In genomic region chr12:20646239-20646827, GRCh38 we compare ENCODE assay signal across 8 cellular contexts. TPM values are rescaled to one million over a fixed set of nuclear protein-coding genes. Genes with fewer than 3 reads are reported as not detected.
A peak's percentile ranks its signal among the peaks of the same experiment; 100 is the strongest.
DNase-seq lines count a peak whose midpoint lies in the region; ATAC-seq and TF ChIP-seq lines count a peak whose summit lies in the region.

No MANE protein-coding gene starts in this region.

- ATAC-seq in GM23338 (no peak), HG02763 (IDR thresholded peaks at IDR 0.05; ENCODE audit: unreplicated experiment) (no peak), GM21515 (IDR thresholded peaks at IDR 0.05; ENCODE audit: unreplicated experiment) (no peak)

- H3K27me3 ChIP-seq in GM23338 (ENCODE audit: insufficient read depth): no peaks in the 10 kb centered on the region
- no peaks in the 10 kb centered on the region for H3K27me3 ChIP-seq in spleen (replicated peaks in 1 of 7)

- no peaks in the 10 kb centered on the region for H3K36me3 Mint-ChIP-seq in GM23338 (ENCODE audit: low read depth)
- no peaks in the 10 kb centered on the region for H3K36me3 Mint-ChIP-seq in mesothelial cell of epicardium

- H3K27me3 Mint-ChIP-seq in GM23338 (ENCODE audit: insufficient read depth, low read depth, poor library complexity) (no peaks in the 10 kb centered on the region), mesothelial cell of epicardium (ENCODE audit: low read depth) (no peaks in the 10 kb centered on the region)

- no peaks in the 10 kb centered on the region for H3K79me2 ChIP-seq in GM23338 (replicated peaks; ENCODE audit: insufficient read depth)

- H3K4me3 ChIP-seq in GM23338 (no peak overlapping the region), spleen (no peak overlapping the region)

- H3F3A ChIP-seq in GM23338 (replicated peaks; ENCODE audit: low read depth): no peaks in the 10 kb centered on the region

- H3K9me2 ChIP-seq in GM23338 (ENCODE audit: insufficient read depth): no peaks in the 10 kb centered on the region

- no peaks in the 10 kb centered on the region for H3K9me3 ChIP-seq in spleen

- H3K36me3 ChIP-seq in GM23338 (ENCODE audit: insufficient read depth) (no peaks in the 10 kb centered on the region), spleen (no peaks in the 10 kb centered on the region)

- H3K27ac ChIP-seq in GM23338 (ENCODE audit: low read depth) (no peak overlapping the region), spleen (no peak overlapping the region)

- H2AFZ ChIP-seq in GM23338: no peak overlapping the region

- no peak overlapping the region for H3K4me2 ChIP-seq in GM23338

- H3K9me3 Mint-ChIP-seq in GM23338 (no peaks in the 10 kb centered on the region), mesothelial cell of epicardium (no peaks in the 10 kb centered on the region)

- DNase-seq in AML-193 (lab: John Stamatoyannopoulos, UW) (peak; percentile 5 to 16), GM23338 (ENCODE audit: low spot score) (peak; percentile 45), NCI-H510A treated with DMSO at 0.1 percent for 48 hours (lab: John Stamatoyannopoulos, UW) (peak; percentile 68), dermis blood vessel endothelial cell (peak; percentile 65), mesothelial cell of epicardium (ENCODE audit: low spot score in 2 of 2, unreplicated experiment in 2 of 2) (no peak), spleen (no peak)

- H3K4me3 Mint-ChIP-seq in GM23338: no peak overlapping the region
- H3K4me3 Mint-ChIP-seq in mesothelial cell of epicardium: no peak overlapping the region

- H3K27ac Mint-ChIP-seq in GM23338 (no peak overlapping the region), mesothelial cell of epicardium (no peak overlapping the region)

- 61 to 71% (median 68%) methylated on average over 3 of the region's 3 CpGs for WGBS in spleen, 5 donors

- H3K4me1 Mint-ChIP-seq in GM23338 (no peaks in the 10 kb centered on the region), mesothelial cell of epicardium (peaks cover 2% of the 10 kb centered on the region)

- TF ChIP-seq CTCF in GM23338 (conservative IDR thresholded peaks at IDR 0.05; ENCODE audit: low read depth in 2 of 2): peak; percentile 71 to 72
- TF ChIP-seq CTCF in mesothelial cell of epicardium (IDR thresholded peaks at IDR 0.05; ENCODE audit: unreplicated experiment): peak; percentile 30
- TF ChIP-seq CTCF in spleen (IDR thresholded peaks at IDR 0.05 in 8 of 11, conservative IDR thresholded peaks at IDR 0.05 in 3 of 11): peak in 3 of 11 experiments; percentile 7 to 20 (median 9)

- no peaks in the 10 kb centered on the region for H4K20me1 ChIP-seq in GM23338 (replicated peaks; ENCODE audit: insufficient read depth)

- H3K4me1 ChIP-seq in GM23338 (ENCODE audit: insufficient read depth) (no peaks in the 10 kb centered on the region), spleen (no peaks in the 10 kb centered on the region)

- TF ChIP-seq POLR2A in spleen (IDR thresholded peaks at IDR 0.05): no peak

- intact Hi-C loops in spleen (cut with DNase I; ENCODE audit: low total_unique reads): no loop called here

TF ChIP-seq in GM23338, 12 proteins besides CTCF, POLR2A, EP300 and RAD21:
- TF ChIP-seq ZNF114 (CRISPR knock-in tag; IDR thresholded peaks at IDR 0.05) (no peak), EZH2phosphoT487 (IDR thresholded peaks at IDR 0.05; ENCODE audit: unreplicated experiment) (no peak), EZH2 (IDR thresholded peaks at IDR 0.05; ENCODE audit: low read depth, unreplicated experiment) (no peak), REST (IDR thresholded peaks at IDR 0.05; ENCODE audit: unreplicated experiment) (no peak), ZNF462 (CRISPR knock-in tag; IDR thresholded peaks at IDR 0.05) (no peak), CREB1 (CRISPR knock-in tag; IDR thresholded peaks at IDR 0.05; ENCODE audit: low read depth) (no peak), NANOG (IDR thresholded peaks at IDR 0.05; ENCODE audit: borderline replicate concordance) (no peak), ZNF331 (CRISPR knock-in tag; IDR thresholded peaks at IDR 0.05; ENCODE audit: low read depth) (no peak)

RNA-seq across cellular contexts. Expression of gene SLCO1C1, which starts 48.8 kb away (rescaled TPM):
- total RNA-seq in GM23338 (2014; rRNA removed; shearing (Covaris generic)): 1.6 TPM in 1 of 2 replicates, not detected in the other
- 0.86 and 0.97 TPM in 2 replicates for polyA plus RNA-seq in GM23338 (2016; fragmentation: Nextera tagmentation; extraction: Ambion mirVana)
- 0.05 TPM in 1 of 2 replicates, not detected in the other for total RNA-seq in dermis blood vessel endothelial cell
- total RNA-seq in mesothelial cell of epicardium: 0.58 to 1.2 TPM in 2 of 3 replicates, not detected in the other
- total RNA-seq in spleen: not detected
- polyA plus RNA-seq in spleen: under 1 TPM; 0.03 to 0.35 (median 0.13) TPM

Comparison
In these comparisons a context has a peak if more than half of its experiments do, and no peak if none do; other contexts are left out.
1. DNase-seq: peak in AML-193 (2 of 2), GM23338 (single experiment), NCI-H510A treated with DMSO at 0.1 percent for 48 hours (single experiment) and dermis blood vessel endothelial cell (single experiment); none in mesothelial cell of epicardium (0 of 2) and spleen (single experiment).